Comparison of ENCODE assay signal across 8 cellular contexts in genomic region chr13:113298001-113298945, GRCh38. TPM values are rescaled to one million over a fixed set of nuclear protein-coding genes. Genes with fewer than 3 reads are reported as not detected.
A peak's percentile ranks its signal among the peaks of the same experiment; 100 is the strongest.
DNase-seq lines count a peak whose midpoint lies in the region; TF ChIP-seq lines count a peak whose summit lies in the region.

No MANE protein-coding gene starts in this region.

- peaks cover 27 to 52% (median 44%) of the 10 kb centered on the region in 10 experiments for H3K4me1 ChIP-seq in BLaER1 treated with 17β-estradiol and CSF1 and Interleukin-3, amounts not matched to agents 10 nM and 100 nM
- H3K4me1 ChIP-seq in KMS-11 (ENCODE audit: low read depth, poor library complexity, severe bottlenecking) (no peaks in the 10 kb centered on the region), mesodermal cell (ENCODE audit: control insufficient read depth, insufficient read depth, low read length, poor library complexity, severe bottlenecking) (no peaks in the 10 kb centered on the region)

- peaks cover 8 to 33% (median 21%) of the 10 kb centered on the region in 11 experiments; a peak in 21 of 22 replicates for H3K36me3 ChIP-seq in BLaER1 treated with 17β-estradiol and CSF1 and Interleukin-3, amounts not matched to agents 10 nM and 100 nM
- H3K36me3 ChIP-seq in KMS-11 (ENCODE audit: insufficient read depth) (no peaks in the 10 kb centered on the region), brain microvascular endothelial cell (replicated peaks) (no peaks in the 10 kb centered on the region), mesodermal cell (ENCODE audit: control insufficient read depth, insufficient read depth, low read length) (peaks cover 17% of the 10 kb centered on the region)

- H2AFZ ChIP-seq in KMS-11 (ENCODE audit: low read depth), result no peak overlapping the region

- H3K79me2 ChIP-seq in KMS-11 (ENCODE audit: insufficient read depth, low read depth), result peaks cover 36% of the 10 kb centered on the region

- peak overlapping the region; percentile 80 to 95 (median 88) for H3K4me3 ChIP-seq in BLaER1 treated with 17β-estradiol and CSF1 and Interleukin-3, amounts not matched to agents 10 nM and 100 nM
- H3K4me3 ChIP-seq in KMS-11 (IDR thresholded peaks at IDR 0.05; ENCODE audit: insufficient read depth, low read depth, low read length), result no peak overlapping the region
- H3K4me3 ChIP-seq in brain microvascular endothelial cell (ENCODE audit: low read depth, low read length), result peak overlapping the region; percentile 86
- H3K4me3 ChIP-seq in mesodermal cell (ENCODE audit: extremely low read depth, insufficient read depth, low read length, poor library complexity, severe bottlenecking), result peak overlapping the region; percentile 91

- H3K9me3 ChIP-seq in BLaER1 treated with 17β-estradiol and CSF1 and Interleukin-3, amounts not matched to agents 10 nM and 100 nM (replicated peaks in 1 of 11), result peaks cover 0 to 4% (median 0%) of the 10 kb centered on the region in 11 experiments; a peak in 1 of 22 replicates
- no peaks in the 10 kb centered on the region for H3K9me3 ChIP-seq in mesodermal cell (ENCODE audit: control insufficient read depth, low read length)

- H3K27ac ChIP-seq in BLaER1 treated with 17β-estradiol and CSF1 and Interleukin-3, amounts not matched to agents 10 nM and 100 nM, result peak overlapping the region; percentile 89 to 99 (median 95)
- H3K27ac ChIP-seq in KMS-11 (no peak overlapping the region), brain microvascular endothelial cell (peak overlapping the region; percentile 65), mesodermal cell (ENCODE audit: low read depth, low read length, severe bottlenecking) (no peak overlapping the region)

- H4K20me1 ChIP-seq in BLaER1 treated with 17β-estradiol and CSF1 and Interleukin-3, amounts not matched to agents 10 nM and 100 nM, result peaks cover 47 to 61% (median 53%) of the 10 kb centered on the region in 11 experiments
- H4K20me1 ChIP-seq in KMS-11 (ENCODE audit: insufficient read depth), result no peaks in the 10 kb centered on the region

- in situ Hi-C loops in brain microvascular endothelial cell (cut with HindIII; ENCODE audit: low pct_ligation_motif_present, low sequenced_read_pairs), result no loop called here

- no peak for TF ChIP-seq CTCF in KMS-11 (conservative IDR thresholded peaks at IDR 0.05; ENCODE audit: low read depth, low read length)
- TF ChIP-seq CTCF in brain microvascular endothelial cell (IDR thresholded peaks at IDR 0.05; ENCODE audit: low read depth, low read length, missing control alignments), result no peak

- H3K9ac ChIP-seq in BLaER1 treated with 17β-estradiol and CSF1 and Interleukin-3, amounts not matched to agents 10 nM and 100 nM, result peak overlapping the region; percentile 93 to 98 (median 96)
- H3K9ac ChIP-seq in KMS-11, result peak overlapping the region; percentile 66; the same call in 1 of the 2 replicates

- H3K4me2 ChIP-seq in BLaER1 treated with 17β-estradiol and CSF1 and Interleukin-3, amounts not matched to agents 10 nM and 100 nM, result peak overlapping the region; percentile 89 to 98 (median 96)
- H3K4me2 ChIP-seq in KMS-11, result peak overlapping the region; percentile 60

- intact Hi-C loops in posterior vena cava (cut with DNase I), result no loop called here

- DNase-seq in brain microvascular endothelial cell (no peak), posterior vena cava (ENCODE audit: low spot score) (no peak), globus pallidus (ENCODE audit: low spot score) (no peak), H4 (ENCODE audit: low spot score) (no peak)
- no peak for DNase-seq in activated effector memory CD4-positive, alpha-beta T cell treated with Interleukin-2 at 50 U/mL for 16 hours

- WGBS in mesodermal cell (ENCODE audit: insufficient coverage in 2 of 2), 2 experiments, result 48 to 49% methylated on average over 12 to 14 of the region's 21 CpGs

- H3K27me3 ChIP-seq in BLaER1 treated with 17β-estradiol and CSF1 and Interleukin-3, amounts not matched to agents 10 nM and 100 nM, result peaks cover 5 to 14% (median 10%) of the 10 kb centered on the region in 11 experiments
- H3K27me3 ChIP-seq in KMS-11 (ENCODE audit: insufficient read depth, low read depth), result no peaks in the 10 kb centered on the region
- H3K27me3 ChIP-seq in brain microvascular endothelial cell (replicated peaks), result no peaks in the 10 kb centered on the region

RNA-seq across cellular contexts. Expression of gene LAMP1, which starts 1.2 kb away (rescaled TPM):
- polyA plus RNA-seq in mesodermal cell (2013, experiment 1 of 2), result 193 TPM
- 166 TPM for polyA plus RNA-seq in mesodermal cell (2013, experiment 2 of 2)
- total RNA-seq in posterior vena cava, result 100 to 1,000 TPM; 146 to 197 TPM
- total RNA-seq in H4 (2014; rRNA removed; shearing (Covaris generic)), result 77.3 and 82.2 TPM in 2 replicates

Comparison
In these comparisons a context has a peak if more than half of its experiments do, and no peak if none do; other contexts are left out.
1. H3K27ac ChIP-seq: peak in BLaER1 treated with 17β-estradiol and CSF1 and Interleukin-3, amounts not matched to agents 10 nM and 100 nM (11 of 11) and brain microvascular endothelial cell (single experiment); none in KMS-11 (single experiment) and mesodermal cell (single experiment).